Comparison of ENCODE assay signal across 1 cellular context in genomic region chr22:30646518-30647160, GRCh38.
TF ChIP-seq lines count a peak whose summit lies in the region.

No MANE protein-coding gene starts in this region.

TF ChIP-seq in IMR-90, 13 proteins besides CTCF, POLR2A, EP300 and RAD21:
- TF ChIP-seq NFE2L2 (IDR thresholded peaks at IDR 0.05; ENCODE audit: low read depth, low read length) (no peak), MXI1 (IDR thresholded peaks at IDR 0.05; ENCODE audit: borderline replicate concordance, low read depth, low read length) (no peak), RFX5 (IDR thresholded peaks at IDR 0.05; ENCODE audit: low read depth, low read length) (no peak), SMC3 (IDR thresholded peaks at IDR 0.05; ENCODE audit: low read depth, low read length) (no peak), USF2 (IDR thresholded peaks at IDR 0.05; ENCODE audit: low read depth, low read length) (no peak), CHD1 (IDR thresholded peaks at IDR 0.05; ENCODE audit: low read depth, low read length) (no peak), ELK1 (IDR thresholded peaks at IDR 0.05; ENCODE audit: borderline replicate concordance, low read depth, low read length) (no peak), CEBPB (IDR thresholded peaks at IDR 0.05; ENCODE audit: low read depth, low read length) (no peak), MAZ (IDR thresholded peaks at IDR 0.05; ENCODE audit: borderline replicate concordance, low read depth, low read length) (no peak), BHLHE40 (IDR thresholded peaks at IDR 0.05; ENCODE audit: low read depth, low read length) (no peak), RCOR1 (IDR thresholded peaks at IDR 0.05; ENCODE audit: insufficient replicate concordance, low read length) (no peak), MAFK (IDR thresholded peaks at IDR 0.05; ENCODE audit: low read depth, low read length) (no peak), FOS (IDR thresholded peaks at IDR 0.05; ENCODE audit: low read depth, low read length) (no peak)
